In genomic region chr17:81902653-81903414, GRCh38 we compare ENCODE assay signal across 10 cellular contexts. TPM values are rescaled to one million over a fixed set of nuclear protein-coding genes. Genes with fewer than 3 reads are reported as not detected.
DNase-seq lines count a peak whose midpoint lies in the region; ATAC-seq, FAIRE-seq and TF ChIP-seq lines count a peak whose summit lies in the region.
"Had no signal": no experiment of that assay in that cellular context is flagged by ENCODE, and none has a peak within 500 bp of the region (broad histone marks: within the 10 kb centered on the region; RNA-seq: fewer than 3 reads in every experiment).

No MANE protein-coding gene starts in this region.

- H3K9me3 ChIP-seq in HEK293 (ENCODE audit: control insufficient read depth, insufficient read depth, low read depth, low read length), result no peaks in the 10 kb centered on the region
- H3K9me3 ChIP-seq in body of pancreas, result no peaks in the 10 kb centered on the region
- no peaks in the 10 kb centered on the region for H3K9me3 ChIP-seq in kidney (ENCODE audit: control insufficient read depth in 1 of 2, low read length in 2 of 2)
- H3K9me3 ChIP-seq in small intestine (ENCODE audit: control insufficient read depth, low read depth), result no peaks in the 10 kb centered on the region

- POLR2A ChIA-PET in HEK293 (lab: Yijun Ruan, JAX), result interaction anchor here (1.1 to 2.2 kb wide), 2 partner anchors 23 to 120 kb away, joined by 3 to 6 read pairs; partner anchors contain the start of genes CENPX and LRRC45

- H3K27ac ChIP-seq in HEK293 (ENCODE audit: extremely low read depth, low read depth, low read length), result no peak overlapping the region
- H3K27ac ChIP-seq in body of pancreas, result no peak overlapping the region
- H3K27ac ChIP-seq in kidney (ENCODE audit: low read depth in 2 of 2, low read length in 2 of 2), result no peak overlapping the region
- no peak overlapping the region for H3K27ac ChIP-seq in small intestine (ENCODE audit: low read depth in 1 of 2, low read length in 1 of 2)

- H3K9ac ChIP-seq in kidney (ENCODE audit: low read length in 2 of 2), result no peak overlapping the region

- 15 to 23% methylated on average over 20 to 47 of the region's 47 CpGs for WGBS in body of pancreas, 2 donors
- WGBS in small intestine, 3 donors, result 22 to 34% (median 26%) methylated on average over 41 to 47 of the region's 47 CpGs

- CTCF ChIA-PET in HEK293 (lab: Yijun Ruan, JAX), result no interaction called here

- no peaks in the 10 kb centered on the region for H3K27me3 ChIP-seq in body of pancreas
- no peaks in the 10 kb centered on the region for H3K27me3 ChIP-seq in small intestine (ENCODE audit: control insufficient read depth in 2 of 2, insufficient read depth in 2 of 2, low read length in 2 of 2)

- no peaks in the 10 kb centered on the region for H3K9me3 Mint-ChIP-seq in stimulated activated naive CD8-positive, alpha-beta T cell treated with anti-CD3 and anti-CD28 coated beads, Interleukin-15, amount 100 ng/mL, for 72 hours

- TF ChIP-seq POLR2A in body of pancreas (IDR thresholded peaks at IDR 0.05), result no peak

- intact Hi-C loops in body of pancreas (cut with DNase I) (no loop called here), kidney (cut with DNase I) (no loop called here)

- H3K4me1 ChIP-seq in HEK293 (ENCODE audit: control insufficient read depth, insufficient read depth, low read length) (0 out of 2 replicates have a peak, but pooled peaks cover 4% of the 10 kb centered on the region), body of pancreas (peaks cover 18% of the 10 kb centered on the region), kidney (ENCODE audit: control insufficient read depth in 1 of 2, insufficient read depth in 1 of 2, low read depth in 1 of 2, low read length in 2 of 2) (peaks cover 0 to 3% of the 10 kb centered on the region in 2 donors), small intestine (ENCODE audit: control insufficient read depth in 2 of 2, insufficient read depth in 1 of 2, low read depth in 1 of 2, low read length in 1 of 2) (no peaks in the 10 kb centered on the region)

- H3K36me3 ChIP-seq in HEK293 (ENCODE audit: control insufficient read depth in 2 of 2, insufficient read depth in 1 of 2, low read length in 2 of 2) (peaks cover 6 to 75% of the 10 kb centered on the region in 2 experiments), body of pancreas (replicated peaks in 1 of 2; ENCODE audit: insufficient read depth in 1 of 2, low read depth in 2 of 2) (peaks cover 0 to 4% of the 10 kb centered on the region in 2 donors), kidney (ENCODE audit: control insufficient read depth in 1 of 2, insufficient read depth in 2 of 2, low read length in 2 of 2) (peaks cover 6 to 20% of the 10 kb centered on the region in 2 donors), small intestine (ENCODE audit: control insufficient read depth in 2 of 2, insufficient read depth in 2 of 2, low read length in 2 of 2) (peaks cover 0 to 7% of the 10 kb centered on the region in 2 donors)

- H3K4me3 ChIP-seq in HEK293 (ENCODE audit: low read depth, low read length) (no peak overlapping the region), body of pancreas (no peak overlapping the region), kidney (ENCODE audit: low read length in 2 of 2) (no peak overlapping the region), small intestine (ENCODE audit: low read depth in 1 of 2, low read length in 2 of 2) (peak overlapping the region in 1 of 2 donors; percentile 34)

- peak overlapping the region in 1 of 2 donors; percentile 57 for H3K4me3 Mint-ChIP-seq in stimulated activated naive CD8-positive, alpha-beta T cell treated with anti-CD3 and anti-CD28 coated beads, Interleukin-15, amount 100 ng/mL, for 72 hours

- H3K4me1 Mint-ChIP-seq in stimulated activated naive CD8-positive, alpha-beta T cell treated with anti-CD3 and anti-CD28 coated beads, Interleukin-15, amount 100 ng/mL, for 72 hours, result peaks cover 10% of the 10 kb centered on the region

- TF ChIP-seq CTCF in HEK293 (tag by site-specific recombination; IDR thresholded peaks at IDR 0.05) (no peak), body of pancreas (IDR thresholded peaks at IDR 0.05) (no peak), kidney (IDR thresholded peaks at IDR 0.05; ENCODE audit: borderline replicate concordance, extremely low read depth, insufficient read depth) (no peak)

- peaks cover 13% of the 10 kb centered on the region for H3K27me3 Mint-ChIP-seq in stimulated activated naive CD8-positive, alpha-beta T cell treated with anti-CD3 and anti-CD28 coated beads, Interleukin-15, amount 100 ng/mL, for 72 hours

- DNase-seq in body of pancreas (no peak), kidney (peak; percentile 80), small intestine (no peak), NOMO-1 (lab: John Stamatoyannopoulos, UW; ENCODE audit: unreplicated experiment in 2 of 2) (no peak)
- no peak for DNase-seq in stimulated activated naive CD8-positive, alpha-beta T cell treated with anti-CD3 and anti-CD28 coated beads, Interleukin-15, amount 100 ng/mL, for 72 hours
- no peak for DNase-seq in stimulated activated CD4-positive, alpha-beta T cell treated with anti-CD3 and anti-CD28 coated beads, Interleukin-15, amount 100 ng/mL, for 24 hours
- DNase-seq: activated gamma-delta T cell, Karpas-422, NCI-H524 treated with DMSO at 0.1 percent for 48 hours had no signal

- ATAC-seq in body of pancreas, result peak; percentile 33
- peak; percentile 49 for ATAC-seq in stimulated activated naive CD8-positive, alpha-beta T cell treated with anti-CD3 and anti-CD28 coated beads, Interleukin-15, amount 100 ng/mL, for 72 hours

- no peak overlapping the region for H3K27ac Mint-ChIP-seq in stimulated activated naive CD8-positive, alpha-beta T cell treated with anti-CD3 and anti-CD28 coated beads, Interleukin-15, amount 100 ng/mL, for 72 hours

- no peak for FAIRE-seq in kidney (lab: Jason Lieb, UNC)
- FAIRE-seq in small intestine (lab: Jason Lieb, UNC), result no peak

TF ChIP-seq in HEK293, 187 proteins besides CTCF, POLR2A, EP300 and RAD21:
- TF ChIP-seq ZNF777 (tag by site-specific recombination; IDR thresholded peaks at IDR 0.05; ENCODE audit: borderline replicate concordance) (no peak), ZNF600 (tag by site-specific recombination; IDR thresholded peaks at IDR 0.05) (0 out of 2 replicates have a peak, but pooled peaks have one; percentile 35), PBX3 (CRISPR knock-in tag; IDR thresholded peaks at IDR 0.05) (0 out of 2 replicates have a peak, but pooled peaks have one; percentile 28), ZNF449 (tag by site-specific recombination; IDR thresholded peaks at IDR 0.05) (peak; percentile 60; the same call in 1 of the 2 replicates)

RNA-seq across cellular contexts. Expression of gene NPB, which starts 0.8 kb away (rescaled TPM):
- total RNA-seq in body of pancreas (1 to 10 TPM in 1 of 2 donors, under 1 TPM in 1; 0.66 to 1.8 TPM), kidney (0.66 TPM)
- polyA plus RNA-seq in kidney (ENCODE audit: insufficient read depth, low read depth, low replicate concordance) (1.4 TPM), small intestine (1 to 10 TPM in 1 of 3 donors, under 1 TPM in 2; 0.54 to 1.8 (median 0.64) TPM)

RNA-seq across cellular contexts. Expression of gene PCYT2, which starts 8.4 kb away (rescaled TPM):
- total RNA-seq in body of pancreas (10 to 100 TPM; 13.0 to 25.1 TPM), kidney (28.4 TPM)
- polyA plus RNA-seq in kidney (ENCODE audit: insufficient read depth, low read depth, low replicate concordance) (104 TPM), small intestine (100 to 1,000 TPM; 111 to 303 (median 237) TPM)

RNA-seq across cellular contexts. Expression of gene ANAPC11, which starts 11.3 kb away (rescaled TPM):
- total RNA-seq in body of pancreas, result 100 to 1,000 TPM in 1 of 2 donors, 10 to 100 TPM in 1; 58.1 to 111 TPM
- total RNA-seq in kidney, result 88.6 TPM
- 220 TPM for polyA plus RNA-seq in kidney (ENCODE audit: insufficient read depth, low read depth, low replicate concordance)
- polyA plus RNA-seq in small intestine, result 100 to 1,000 TPM; 161 to 240 (median 212) TPM

RNA-seq across cellular contexts. Expression of gene ALYREF, which starts 11.4 kb away (rescaled TPM):
- total RNA-seq in body of pancreas (10 to 100 TPM; 17.1 to 72.2 TPM), kidney (59.3 TPM)
- polyA plus RNA-seq in kidney (ENCODE audit: insufficient read depth, low read depth, low replicate concordance) (45.3 TPM), small intestine (10 to 100 TPM; 22.8 to 86.7 (median 26.7) TPM)

RNA-seq across cellular contexts. Expression of gene SIRT7, which starts 15.1 kb away (rescaled TPM):
- total RNA-seq in body of pancreas (10 to 100 TPM; 23.9 to 48.5 TPM), kidney (25.2 TPM)
- polyA plus RNA-seq in kidney (ENCODE audit: insufficient read depth, low read depth, low replicate concordance) (17.4 TPM), small intestine (100 to 1,000 TPM in 1 of 3 donors, 10 to 100 TPM in 2; 33.8 to 129 (median 87.0) TPM)
